Comparison of ENCODE assay signal across 14 cellular contexts in genomic region chr15:80604583-80605506, GRCh38.
DNase-seq lines count a peak whose midpoint lies in the region; ATAC-seq and TF ChIP-seq lines count a peak whose summit lies in the region.
"Had no signal": no experiment of that assay in that cellular context is flagged by ENCODE, and none has a peak within 500 bp of the region (broad histone marks: within the 10 kb centered on the region; RNA-seq: fewer than 3 reads in every experiment).

No MANE protein-coding gene starts in this region.

- no peak overlapping the region for H2AFZ ChIP-seq in GM23248

- H3K4me3 ChIP-seq in GM23248 (no peak overlapping the region), astrocyte of the cerebellum (ENCODE audit: low read depth, low read length) (no peak overlapping the region)

- H3K79me2 ChIP-seq in GM23248 (ENCODE audit: insufficient read depth) = no peaks in the 10 kb centered on the region

- H3K4me1 Mint-ChIP-seq in natural killer cell treated with Interleukin-12 subunit alpha and Interleukin-12 subunit beta and Interleukin-15 and Interleukin-18, amount 100 ng/mL, for 72 hours (ENCODE audit: low read depth in 2 of 2) = no peaks in the 10 kb centered on the region
- H3K4me1 Mint-ChIP-seq: IgD-negative memory B cell had no signal

- H3K4me1 ChIP-seq in GM23248 (ENCODE audit: insufficient read depth) = peaks cover 9% of the 10 kb centered on the region

- no peak overlapping the region for H3K27ac ChIP-seq in GM23248

- no peaks in the 10 kb centered on the region for H4K20me1 ChIP-seq in GM23248 (ENCODE audit: insufficient read depth)

- H3K9me3 Mint-ChIP-seq in natural killer cell treated with Interleukin-12 subunit alpha and Interleukin-12 subunit beta and Interleukin-15 and Interleukin-18, amount 100 ng/mL, for 72 hours = no peaks in the 10 kb centered on the region

- TF ChIP-seq CTCF in astrocyte of the cerebellum (IDR thresholded peaks at IDR 0.05; ENCODE audit: low read depth, low read length, missing control alignments) = no peak

- H3K27ac Mint-ChIP-seq in natural killer cell treated with Interleukin-12 subunit alpha and Interleukin-12 subunit beta and Interleukin-15 and Interleukin-18, amount 100 ng/mL, for 72 hours = no peak overlapping the region
- H3K27ac Mint-ChIP-seq: IgD-negative memory B cell had no signal

- no peak overlapping the region for H3K9ac ChIP-seq in GM23248

- peaks cover under 1% of the 10 kb centered on the region for H3K9me3 ChIP-seq in GM23248 (ENCODE audit: low read depth)

- 80 to 82% methylated on average over 12 of the region's 12 CpGs for WGBS in GM23248 (ENCODE audit: low coverage in 1 of 2, low lambda C conversion rate in 2 of 2, missing lambda C conversion rate in 2 of 2), 2 experiments

- in situ Hi-C loops in GM23248 (cut with MboI) = no loop called here
- in situ Hi-C loops in astrocyte of the cerebellum (cut with HindIII; ENCODE audit: low sequenced_read_pairs) = loop anchor here (10.0 kb wide), 1 partner anchor 360 kb away; no protein-coding TSS in a partner anchor

- peaks cover 20 to 24% of the 10 kb centered on the region in 2 donors for H3K27me3 Mint-ChIP-seq in natural killer cell treated with Interleukin-12 subunit alpha and Interleukin-12 subunit beta and Interleukin-15 and Interleukin-18, amount 100 ng/mL, for 72 hours

- H3K36me3 ChIP-seq in GM23248 (ENCODE audit: low read depth) = no peaks in the 10 kb centered on the region

- H3K27me3 ChIP-seq in GM23248 (replicated peaks; ENCODE audit: insufficient read depth) = no peaks in the 10 kb centered on the region

- peak; percentile 0 for DNase-seq in AG08396 (ENCODE audit: low spot score)
- peak; percentile 26 for DNase-seq in GM23248
- DNase-seq in astrocyte of the cerebellum (ENCODE audit: low read depth) = peak; percentile 16
- DNase-seq in fibroblast of peridontal ligament (ENCODE audit: extremely low read depth) = peak; percentile 16
- DNase-seq in erythroblast (lab: John Stamatoyannopoulos, UW) = no peak
- no peak for DNase-seq in natural killer cell treated with Interleukin-12 subunit alpha and Interleukin-12 subunit beta and Interleukin-15 and Interleukin-18, amount 100 ng/mL, for 72 hours (ENCODE audit: low spot score)
- DNase-seq: EL, H7, NCI-H1436 treated with DMSO at 0.1 percent for 48 hours, NCI-H2081 treated with DMSO at 0.1 percent for 48 hours, NCI-H69, PC-3 had no signal

- H3K4me3 Mint-ChIP-seq in natural killer cell treated with Interleukin-12 subunit alpha and Interleukin-12 subunit beta and Interleukin-15 and Interleukin-18, amount 100 ng/mL, for 72 hours = no peak overlapping the region
- H3K4me3 Mint-ChIP-seq: IgD-negative memory B cell had no signal

- no peak overlapping the region for H3K4me2 ChIP-seq in GM23248 (ENCODE audit: unreplicated experiment)

- no peaks in the 10 kb centered on the region for H3K9me2 ChIP-seq in GM23248 (ENCODE audit: insufficient read depth)

- peaks cover 3% of the 10 kb centered on the region for H3F3A ChIP-seq in GM23248 (ENCODE audit: insufficient read depth)

- TF ChIP-seq POLR2A in erythroblast (IDR thresholded peaks at IDR 0.05; ENCODE audit: low read length) = no peak

- no peak for ATAC-seq in HG02763 (IDR thresholded peaks at IDR 0.05; ENCODE audit: unreplicated experiment)
- ATAC-seq in natural killer cell treated with Interleukin-12 subunit alpha and Interleukin-12 subunit beta and Interleukin-15 and Interleukin-18, amount 100 ng/mL, for 72 hours = no peak
- ATAC-seq: PC-3 had no signal

- peaks cover 3% of the 10 kb centered on the region for H3K36me3 Mint-ChIP-seq in natural killer cell treated with Interleukin-12 subunit alpha and Interleukin-12 subunit beta and Interleukin-15 and Interleukin-18, amount 100 ng/mL, for 72 hours
- H3K36me3 Mint-ChIP-seq: IgD-negative memory B cell had no signal

Comparison
In these comparisons a context has a peak if more than half of its experiments do, and no peak if none do; other contexts are left out.
1. DNase-seq: peak in AG08396 (single experiment), GM23248 (single experiment), astrocyte of the cerebellum (single experiment) and fibroblast of peridontal ligament (single experiment); none in erythroblast (0 of 2) and natural killer cell treated with Interleukin-12 subunit alpha and Interleukin-12 subunit beta and Interleukin-15 and Interleukin-18, amount 100 ng/mL, for 72 hours (single experiment).